20 cellular contexts compared by ENCODE assay signal in genomic region chr18:7548226-7548625, GRCh38.
"Had no signal": no experiment of that assay in that cellular context is flagged by ENCODE, and none has a peak within 500 bp of the region (broad histone marks: within the 10 kb centered on the region; RNA-seq: fewer than 3 reads in every experiment).

No MANE protein-coding gene starts in this region.

- DNase-seq: Karpas-422, KG1, MG63, NCI-H1092, NCI-H1105 treated with DMSO at 0.1 percent for 48 hours, NCI-H1417 treated with DMSO at 0.1 percent for 48 hours, NCI-H187, NCI-H2029, NCI-H2171 treated with DMSO at 0.1 percent for 48 hours, NCI-H345, NCI-H446 treated with DMSO at 0.1 percent for 48 hours, NCI-H510A treated with DMSO at 0.1 percent for 48 hours, NCI-H526, NCI-H748 treated with DMSO at 0.1 percent for 48 hours, OCI-M1, PC-9, Peyer's patch, SHP77 treated with DMSO at 0.1 percent for 48 hours, SJCRH30 had no signal

- H3K4me1 ChIP-seq: Peyer's patch, SJCRH30 had no signal

- H3K4me2 ChIP-seq: PC-9 had no signal

- H3K9me3 ChIP-seq: MG63, Peyer's patch, SJCRH30 had no signal

- H2AFZ ChIP-seq: PC-9 had no signal

- ATAC-seq: Right ventricle myocardium inferior had no signal

- H3K27ac ChIP-seq: PC-9, Peyer's patch, SJCRH30 had no signal

- H3K27me3 ChIP-seq: MG63, Peyer's patch, SJCRH30 had no signal

- H3K36me3 ChIP-seq: MG63, Peyer's patch, SJCRH30 had no signal

- H3K4me3 ChIP-seq: MG63, PC-9, Peyer's patch, SJCRH30 had no signal
